ENCODE assay signal across 20 cellular contexts in genomic region chr2:120659275-120659952, GRCh38.
A peak's percentile ranks its signal among the peaks of the same experiment; 100 is the strongest.
DNase-seq lines count a peak whose midpoint lies in the region; ATAC-seq and TF ChIP-seq lines count a peak whose summit lies in the region.
"Had no signal": no experiment of that assay in that cellular context is flagged by ENCODE, and none has a peak within 500 bp of the region (broad histone marks: within the 10 kb centered on the region; RNA-seq: fewer than 3 reads in every experiment).

No MANE protein-coding gene starts in this region.

- no peak overlapping the region for H3K4me3 Mint-ChIP-seq in osteocyte (ENCODE audit: unreplicated experiment)

- DNase-seq in heart left ventricle (no peak), right cardiac atrium (no peak), coronary artery (ENCODE audit: low spot score) (peak; percentile 22), osteocyte (ENCODE audit: extremely low spot score, unreplicated experiment) (peak; percentile 51), NCI-H510A (lab: John Stamatoyannopoulos, UW) (no peak), GM13977 (ENCODE audit: low spot score) (no peak)
- DNase-seq: DMS79; GM23248; KG1; NCI-H1105; NCI-H2029 treated with DMSO at 0.1 percent for 48 hours; NCI-H226; NCI-H524; NCI-H774; NK-92 treated with Interleukin-12 subunit alpha and Interleukin-12 subunit beta, amount 100 ng/mL, for 24 hours had no signal

- H3K4me1 Mint-ChIP-seq in osteocyte (ENCODE audit: unreplicated experiment): no peaks in the 10 kb centered on the region

- intact Hi-C loops in heart left ventricle (cut with DNase I): no loop called here
- intact Hi-C loops in right cardiac atrium (cut with DNase I): no loop called here

- H3K4me1 ChIP-seq in heart left ventricle: peaks cover 0 to 31% (median 9%) of the 10 kb centered on the region in 12 donors
- H3K4me1 ChIP-seq in right cardiac atrium (ENCODE audit: control insufficient read depth, insufficient read depth, low read length): peaks cover 13% of the 10 kb centered on the region
- H3K4me1 ChIP-seq: HAP-1 had no signal

- H3K9me3 Mint-ChIP-seq in osteocyte (ENCODE audit: unreplicated experiment): peaks cover 4% of the 10 kb centered on the region

- H3K27ac Mint-ChIP-seq in osteocyte (ENCODE audit: unreplicated experiment): no peak overlapping the region

- peaks cover 0 to 12% (median 4%) of the 10 kb centered on the region in 9 donors for H3K27me3 ChIP-seq in heart left ventricle
- no peaks in the 10 kb centered on the region for H3K27me3 ChIP-seq in right cardiac atrium (ENCODE audit: control insufficient read depth, insufficient read depth)

- H3K36me3 Mint-ChIP-seq in osteocyte (ENCODE audit: unreplicated experiment): no peaks in the 10 kb centered on the region

- 80 to 87% (median 82%) methylated on average over 10 of the region's 10 CpGs for WGBS in heart left ventricle, 4 donors
- 83% methylated on average over 10 of the region's 10 CpGs for WGBS in right cardiac atrium

- in situ Hi-C loops in GM13977 (cut with MboI; ENCODE audit: low pct_unique_long_range_greater_than_20kb, low sequenced_read_pairs, unreplicated experiment): loop anchor here (25.0 kb wide), 1 partner anchor 322 kb away; the partner anchor contains the start of gene INHBB

- TF ChIP-seq CTCF in heart left ventricle (IDR thresholded peaks at IDR 0.05): no peak
- no peak for TF ChIP-seq CTCF in coronary artery (IDR thresholded peaks at IDR 0.05)
- TF ChIP-seq CTCF in osteocyte (IDR thresholded peaks at IDR 0.05): no peak
- TF ChIP-seq CTCF in GM13977 (IDR thresholded peaks at IDR 0.05; ENCODE audit: extremely low read depth, insufficient read depth, missing control alignments): no peak

- no peaks in the 10 kb centered on the region for H3K36me3 ChIP-seq in heart left ventricle
- H3K36me3 ChIP-seq: HAP-1 had no signal

- H3K27me3 Mint-ChIP-seq in osteocyte (ENCODE audit: unreplicated experiment): peaks cover 39% of the 10 kb centered on the region

- H3K4me3 ChIP-seq in heart left ventricle (no peak overlapping the region), right cardiac atrium (ENCODE audit: low read length) (no peak overlapping the region), coronary artery (no peak overlapping the region)
- H3K4me3 ChIP-seq: GM23248, HAP-1 had no signal

- H3K9me3 ChIP-seq in heart left ventricle: peaks cover 0 to 2% (median 0%) of the 10 kb centered on the region in 12 donors
- H3K9me3 ChIP-seq in right cardiac atrium (ENCODE audit: control insufficient read depth, low read length): no peaks in the 10 kb centered on the region
- H3K9me3 ChIP-seq: HAP-1 had no signal

- peak overlapping the region in 1 of 12 donors; percentile 25 for H3K27ac ChIP-seq in heart left ventricle
- no peak overlapping the region for H3K27ac ChIP-seq in right cardiac atrium (ENCODE audit: low read length)
- H3K27ac ChIP-seq in coronary artery: no peak overlapping the region
- H3K27ac ChIP-seq: GM23248, HL-60, RWPE1 had no signal

- TF ChIP-seq POLR2A in heart left ventricle (IDR thresholded peaks at IDR 0.05): no peak

- ATAC-seq in heart left ventricle (peak in 3 of 4 donors; percentile 16 to 50 (median 21)), right cardiac atrium (no peak), HG02642 (IDR thresholded peaks at IDR 0.05; ENCODE audit: poor library complexity, unreplicated experiment) (no peak)
- ATAC-seq: SK-N-SH treated with all-trans-retinoic acid at 6 μM for 48 hours had no signal

Comparison
In these comparisons a context has a peak if more than half of its experiments do, and no peak if none do; other contexts are left out.
1. ATAC-seq: peak in heart left ventricle (3 of 4); none in right cardiac atrium (0 of 2) and HG02642 (single experiment).
2. DNase-seq: peak in coronary artery (single experiment) and osteocyte (single experiment); none in heart left ventricle (0 of 5), right cardiac atrium (0 of 3), NCI-H510A (single experiment) and GM13977 (single experiment).